Comparison of ENCODE assay signal across 8 cellular contexts in genomic region chr5:178839319-178839704, GRCh38. TPM values are rescaled to one million over a fixed set of nuclear protein-coding genes. Genes with fewer than 3 reads are reported as not detected.
DNase-seq lines count a peak whose midpoint lies in the region; ATAC-seq and TF ChIP-seq lines count a peak whose summit lies in the region.

No MANE protein-coding gene starts in this region.

- H3K27me3 ChIP-seq in SK-N-SH (ENCODE audit: insufficient read depth) = no peaks in the 10 kb centered on the region
- H3K27me3 ChIP-seq in SJCRH30 = no peaks in the 10 kb centered on the region
- H3K27me3 ChIP-seq in adrenal gland = no peaks in the 10 kb centered on the region

- no peak for TF ChIP-seq POLR2A in adrenal gland (IDR thresholded peaks at IDR 0.05)

- no peak overlapping the region for H2AFZ ChIP-seq in SK-N-SH (ENCODE audit: low read depth)

- no peak for TF ChIP-seq RAD21 in SK-N-SH (IDR thresholded peaks at IDR 0.05; ENCODE audit: low read length)

- no peak for ATAC-seq in SK-N-SH treated with all-trans-retinoic acid at 6 μM for 48 hours
- ATAC-seq in HG03280 (IDR thresholded peaks at IDR 0.05; ENCODE audit: unreplicated experiment) = no peak

- no peak overlapping the region for H3K4me2 ChIP-seq in SK-N-SH

- TF ChIP-seq CTCF in SK-N-SH (IDR thresholded peaks at IDR 0.05) = no peak
- peak; percentile 19 to 58 (median 44) for TF ChIP-seq CTCF in adrenal gland (IDR thresholded peaks at IDR 0.05)

- H3K4me1 ChIP-seq in SK-N-SH (ENCODE audit: control insufficient read depth in 1 of 2, insufficient read depth in 2 of 2, low read depth in 1 of 2, low read length in 1 of 2) = no peaks in the 10 kb centered on the region
- H3K4me1 ChIP-seq in SJCRH30 = no peaks in the 10 kb centered on the region
- no peaks in the 10 kb centered on the region for H3K4me1 ChIP-seq in adrenal gland (replicated peaks in 1 of 2)

- intact Hi-C loops in adrenal gland (cut with DNase I) = loop anchor here in 1 of 2 donors (10.0 kb wide), 1 partner anchor 555 kb away; no protein-coding TSS in a partner anchor

- no peak overlapping the region for H3K27ac ChIP-seq in SK-N-SH (ENCODE audit: low read depth in 2 of 2, low read length in 1 of 2)
- no peak overlapping the region for H3K27ac ChIP-seq in SJCRH30
- no peak overlapping the region for H3K27ac ChIP-seq in adrenal gland

- TF ChIP-seq EP300 in SK-N-SH (IDR thresholded peaks at IDR 0.05; ENCODE audit: borderline replicate concordance in 1 of 2, low read depth in 1 of 2, low read length in 1 of 2) = no peak

- DNase-seq in SK-N-SH (peak; percentile 34), SJCRH30 (peak; percentile 56 to 76), adrenal gland (peak; percentile 22 to 77 (median 46)), islet precursor cell (peak; percentile 84), mesenteric fat pad (ENCODE audit: low spot score) (no peak)
- peak; percentile 29 to 34 for DNase-seq in stimulated activated CD4-positive, alpha-beta T cell treated with anti-CD3 and anti-CD28 coated beads, Interleukin-4, amount 100 ng/mL, for 48 hours (ENCODE audit: low read depth in 2 of 2)

- POLR2A ChIA-PET in SK-N-SH (lab: Yijun Ruan, JAX) = no interaction called here

- H3F3A ChIP-seq in SK-N-SH (replicated peaks; ENCODE audit: insufficient read depth) = no peaks in the 10 kb centered on the region

- no peak overlapping the region for H3K9ac ChIP-seq in SK-N-SH

- H4K20me1 ChIP-seq in SK-N-SH (ENCODE audit: insufficient read depth) = no peaks in the 10 kb centered on the region

- H3K9me2 ChIP-seq in SK-N-SH = no peaks in the 10 kb centered on the region

- H3K79me2 ChIP-seq in SK-N-SH (ENCODE audit: insufficient read depth) = no peaks in the 10 kb centered on the region

- H3K9me3 ChIP-seq in SK-N-SH = no peaks in the 10 kb centered on the region
- no peaks in the 10 kb centered on the region for H3K9me3 ChIP-seq in SJCRH30 (replicated peaks)
- H3K9me3 ChIP-seq in adrenal gland (replicated peaks in 1 of 3) = no peaks in the 10 kb centered on the region

- 39% methylated on average over 5 of the region's 6 CpGs for WGBS in SK-N-SH (ENCODE audit: low lambda C conversion rate)
- WGBS in adrenal gland, 4 donors = 18 to 76% (median 26%) methylated on average over 4 to 6 of the region's 6 CpGs

- no peaks in the 10 kb centered on the region for H3K36me3 ChIP-seq in SK-N-SH (replicated peaks in 1 of 2; ENCODE audit: control insufficient read depth in 1 of 2, insufficient read depth in 2 of 2, low read length in 1 of 2)
- no peaks in the 10 kb centered on the region for H3K36me3 ChIP-seq in SJCRH30
- no peaks in the 10 kb centered on the region for H3K36me3 ChIP-seq in adrenal gland (replicated peaks in 1 of 2)

- CTCF ChIA-PET in SK-N-SH (lab: Yijun Ruan, JAX) = no interaction called here

- no peak overlapping the region for H3K4me3 ChIP-seq in SK-N-SH (ENCODE audit: low read depth in 2 of 2, low read length in 1 of 2)
- H3K4me3 ChIP-seq in SJCRH30 = no peak overlapping the region
- H3K4me3 ChIP-seq in adrenal gland = no peak overlapping the region

TF ChIP-seq in SK-N-SH, 30 proteins besides CTCF, POLR2A, EP300 and RAD21:
- no peak for TF ChIP-seq GATA2 (CRISPR knock-in tag; IDR thresholded peaks at IDR 0.05)
- TF ChIP-seq TEAD4 (IDR thresholded peaks at IDR 0.05; ENCODE audit: borderline replicate concordance, insufficient read depth) = no peak
- no peak for TF ChIP-seq FOSL2 (IDR thresholded peaks at IDR 0.05; ENCODE audit: borderline replicate concordance, low read depth)
- no peak for TF ChIP-seq NRF1 (IDR thresholded peaks at IDR 0.05; ENCODE audit: low read depth, low read length)
- TF ChIP-seq, protein P1, sequence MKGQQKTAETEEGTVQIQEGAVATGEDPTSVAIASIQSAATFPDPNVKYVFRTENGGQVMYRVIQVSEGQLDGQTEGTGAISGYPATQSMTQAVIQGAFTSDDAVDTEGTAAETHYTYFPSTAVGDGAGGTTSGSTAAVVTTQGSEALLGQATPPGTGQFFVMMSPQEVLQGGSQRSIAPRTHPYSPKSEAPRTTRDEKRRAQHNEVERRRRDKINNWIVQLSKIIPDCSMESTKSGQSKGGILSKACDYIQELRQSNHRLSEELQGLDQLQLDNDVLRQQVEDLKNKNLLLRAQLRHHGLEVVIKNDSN (IDR thresholded peaks at IDR 0.05; ENCODE audit: borderline replicate concordance, low read depth) = no peak
- TF ChIP-seq TAF1 (IDR thresholded peaks at IDR 0.05; ENCODE audit: borderline replicate concordance, low read depth, low read length) = no peak
- no peak for TF ChIP-seq CHD2 (IDR thresholded peaks at IDR 0.05; ENCODE audit: low read length, partially characterized antibody)
- no peak for TF ChIP-seq TCF12 (IDR thresholded peaks at IDR 0.05)
- no peak for TF ChIP-seq SMC3 (IDR thresholded peaks at IDR 0.05; ENCODE audit: low read depth, low read length)
- no peak for TF ChIP-seq MEF2A (IDR thresholded peaks at IDR 0.05; ENCODE audit: borderline replicate concordance, low read depth)
- no peak for TF ChIP-seq RFX5 (IDR thresholded peaks at IDR 0.05; ENCODE audit: low read length)
- TF ChIP-seq RXRA (IDR thresholded peaks at IDR 0.05; ENCODE audit: borderline replicate concordance, low read depth) = no peak

TF ChIP-seq in SK-N-SH treated with all-trans-retinoic acid at 6 μM for 48 hours, 23 proteins besides CTCF, POLR2A, EP300 and RAD21:
- TF ChIP-seq ZNF565 (CRISPR knock-in tag; conservative IDR thresholded peaks at IDR 0.05; ENCODE audit: low read depth) = no peak
- TF ChIP-seq ZNF8 (CRISPR knock-in tag; IDR thresholded peaks at IDR 0.05) = no peak
- no peak for TF ChIP-seq SNAI2 (CRISPR knock-in tag; IDR thresholded peaks at IDR 0.05)

RNA-seq across cellular contexts. Expression of gene ZNF354B, which starts 20.4 kb away (rescaled TPM):
- polyA plus RNA-seq in SK-N-SH (2012; rRNA removed) = 7.1 and 10.7 TPM in 2 replicates
- polyA plus RNA-seq in SK-N-SH (2012; cell fraction: cytosol; rRNA removed) = 4.8 TPM in 2 replicates
- polyA plus RNA-seq in SK-N-SH (2012; cell fraction: nucleus; rRNA removed) = 34.1 and 38.5 TPM in 2 replicates
- total RNA-seq in SJCRH30 (2014; rRNA removed; shearing (Covaris generic)) = 14.0 and 16.9 TPM in 2 replicates
- total RNA-seq in adrenal gland = 10 to 100 TPM in 4 of 8 donors, 1 to 10 TPM in 4; 2.7 to 14.8 (median 10.8) TPM
- polyA plus RNA-seq in adrenal gland = 10 to 100 TPM in 2 of 3 donors, 1 to 10 TPM in 1; 8.1 to 20.9 (median 16.8) TPM
- total RNA-seq in mesenteric fat pad = 19.3 TPM

RNA-seq across cellular contexts. Expression of gene ZFP2, which starts 56.4 kb away (rescaled TPM):
- polyA plus RNA-seq in SK-N-SH (2012; rRNA removed) (0.29 and 0.33 TPM in 2 replicates), adrenal gland (1 to 10 TPM; 1.7 to 5.6 (median 2.2) TPM)
- polyA plus RNA-seq in SK-N-SH (2012; cell fraction: cytosol; rRNA removed) = 0.34 and 0.35 TPM in 2 replicates
- 0.42 and 0.61 TPM in 2 replicates for polyA plus RNA-seq in SK-N-SH (2012; cell fraction: nucleus; rRNA removed)
- 0.23 and 0.28 TPM in 2 replicates for total RNA-seq in SJCRH30 (2014; rRNA removed; shearing (Covaris generic))
- total RNA-seq in adrenal gland (1 to 10 TPM in 2 of 8 donors, under 1 TPM in 6; 0.18 to 3.6 (median 0.69) TPM), mesenteric fat pad (1.3 TPM)
